In genomic region chr3:197820550-197821335, GRCh38 we compare ENCODE assay signal across 15 cellular contexts. TPM values are rescaled to one million over a fixed set of nuclear protein-coding genes. Genes with fewer than 3 reads are reported as not detected.
DNase-seq lines count a peak whose midpoint lies in the region; ATAC-seq, FAIRE-seq and TF ChIP-seq lines count a peak whose summit lies in the region.
"Had no signal": no experiment of that assay in that cellular context is flagged by ENCODE, and none has a peak within 500 bp of the region (broad histone marks: within the 10 kb centered on the region; RNA-seq: fewer than 3 reads in every experiment).

No MANE protein-coding gene starts in this region.

- intact Hi-C loops in right cardiac atrium (cut with DNase I) = no loop called here

- peak overlapping the region; percentile 34 for H3K27ac ChIP-seq in cardiac muscle cell
- no peak overlapping the region for H3K27ac ChIP-seq in right cardiac atrium (ENCODE audit: low read length)
- peak overlapping the region; percentile 44; the same call in 1 of the 2 replicates for H3K27ac ChIP-seq in SK-N-MC
- H3K27ac ChIP-seq: colonic mucosa, psoas muscle, vagina had no signal

- peaks cover 14% of the 10 kb centered on the region for H3K36me3 ChIP-seq in cardiac muscle cell
- H3K36me3 ChIP-seq in SK-N-MC (ENCODE audit: insufficient read depth, low read length) = peaks cover 39% of the 10 kb centered on the region
- H3K36me3 ChIP-seq: colonic mucosa had no signal

- no peak for TF ChIP-seq CTCF in cardiac muscle cell (IDR thresholded peaks at IDR 0.05; ENCODE audit: low read depth, low read length)

- H3K9ac ChIP-seq in SK-N-MC (ENCODE audit: insufficient read length) = no peak overlapping the region

- no peak overlapping the region for H3K4me3 Mint-ChIP-seq in stimulated activated naive B cell treated with anti-CD40 and anti-IgM and Interleukin-4, amounts not matched to agents 10 μg/mL and 1 μg/mL and 100 μg/mL, for 72 hours

- peaks cover 27 to 39% of the 10 kb centered on the region in 2 donors for H3K36me3 Mint-ChIP-seq in stimulated activated naive B cell treated with anti-CD40 and anti-IgM and Interleukin-4, amounts not matched to agents 10 μg/mL and 1 μg/mL and 100 μg/mL, for 72 hours

- 71% methylated on average over 8 of the region's 8 CpGs for WGBS in right cardiac atrium

- no peaks in the 10 kb centered on the region for H3K27me3 Mint-ChIP-seq in stimulated activated naive B cell treated with anti-CD40 and anti-IgM and Interleukin-4, amounts not matched to agents 10 μg/mL and 1 μg/mL and 100 μg/mL, for 72 hours

- H3K4me1 ChIP-seq in cardiac muscle cell (ENCODE audit: low read depth) (no peaks in the 10 kb centered on the region), right cardiac atrium (ENCODE audit: control insufficient read depth, insufficient read depth, low read length) (no peaks in the 10 kb centered on the region)
- H3K4me1 ChIP-seq: psoas muscle had no signal

- ATAC-seq in right cardiac atrium = no peak
- ATAC-seq in left lobe of liver = peak; percentile 87
- no peak for ATAC-seq in stimulated activated naive B cell treated with anti-CD40 and anti-IgM and Interleukin-4, amounts not matched to agents 10 μg/mL and 1 μg/mL and 100 μg/mL, for 72 hours (replicated peaks)
- ATAC-seq: psoas muscle, Right ventricle myocardium inferior had no signal

- H3K4me3 ChIP-seq in cardiac muscle cell (no peak overlapping the region), right cardiac atrium (ENCODE audit: low read length) (no peak overlapping the region), SK-N-MC (no peak overlapping the region)
- H3K4me3 ChIP-seq: colonic mucosa, esophagus muscularis mucosa, psoas muscle, vagina had no signal

- H3K4me1 Mint-ChIP-seq in stimulated activated naive B cell treated with anti-CD40 and anti-IgM and Interleukin-4, amounts not matched to agents 10 μg/mL and 1 μg/mL and 100 μg/mL, for 72 hours = peaks cover 6 to 23% of the 10 kb centered on the region in 2 donors

- FAIRE-seq in GM19239 (lab: Jason Lieb, UNC) = no peak

- no peaks in the 10 kb centered on the region for H3K9me3 Mint-ChIP-seq in stimulated activated naive B cell treated with anti-CD40 and anti-IgM and Interleukin-4, amounts not matched to agents 10 μg/mL and 1 μg/mL and 100 μg/mL, for 72 hours

- DNase-seq in cardiac muscle cell (ENCODE audit: low read depth in 1 of 2, low spot score in 1 of 2) (no peak), right cardiac atrium (no peak), SK-N-MC (ENCODE audit: low read depth, low spot score) (no peak), left lobe of liver (ENCODE audit: low spot score) (peak; percentile 70), GM19239 (ENCODE audit: insufficient read length, low spot score) (no peak), globus pallidus (ENCODE audit: low spot score) (no peak)
- DNase-seq in stimulated activated naive B cell treated with anti-CD40 and anti-IgM and Interleukin-4, amounts not matched to agents 10 μg/mL and 1 μg/mL and 100 μg/mL, for 72 hours = no peak
- DNase-seq in activated CD8-positive, alpha-beta memory T cell treated with anti-CD3 and anti-CD28 coated beads, Interleukin-2, amount 50 U/mL, for 48 hours = no peak
- DNase-seq: colonic mucosa, DND-41, mesenchymal stem cell, psoas muscle had no signal

- H3K27me3 ChIP-seq in cardiac muscle cell = no peaks in the 10 kb centered on the region
- no peaks in the 10 kb centered on the region for H3K27me3 ChIP-seq in right cardiac atrium (ENCODE audit: control insufficient read depth, insufficient read depth)
- H3K27me3 ChIP-seq: colonic mucosa, esophagus muscularis mucosa, vagina had no signal

- H3K9me3 ChIP-seq in cardiac muscle cell (ENCODE audit: low read depth) (no peaks in the 10 kb centered on the region), right cardiac atrium (ENCODE audit: control insufficient read depth, low read length) (no peaks in the 10 kb centered on the region), SK-N-MC (ENCODE audit: low read depth, low read length) (no peaks in the 10 kb centered on the region)
- H3K9me3 ChIP-seq: colonic mucosa, esophagus muscularis mucosa, psoas muscle, vagina had no signal

- peak overlapping the region; percentile 39 for H3K27ac Mint-ChIP-seq in stimulated activated naive B cell treated with anti-CD40 and anti-IgM and Interleukin-4, amounts not matched to agents 10 μg/mL and 1 μg/mL and 100 μg/mL, for 72 hours

RNA-seq across cellular contexts. Expression of gene LRCH3, which starts 29.7 kb away (rescaled TPM):
- total RNA-seq in cardiac muscle cell (25.1 and 38.9 TPM in 2 replicates), right cardiac atrium (10 to 100 TPM; 23.1 to 27.0 (median 25.1) TPM), left lobe of liver (19.2 TPM)
- polyA plus RNA-seq in cardiac muscle cell (34.0 and 36.7 TPM in 2 replicates), right cardiac atrium (16.3 TPM)
